Comparison of ENCODE assay signal across 11 cellular contexts in genomic region chr19:55008189-55008588, GRCh38. TPM values are rescaled to one million over a fixed set of nuclear protein-coding genes. Genes with fewer than 3 reads are reported as not detected.
DNase-seq lines count a peak whose midpoint lies in the region; ATAC-seq and TF ChIP-seq lines count a peak whose summit lies in the region.
"Not testable (repeated sequence)": the region's sequence is repeated elsewhere in the genome, so short reads cannot be mapped to it uniquely, and the experiment has no call there.
"Had no signal": no experiment of that assay in that cellular context is flagged by ENCODE, and none has a peak within 500 bp of the region (broad histone marks: within the 10 kb centered on the region; RNA-seq: fewer than 3 reads in every experiment).

No MANE protein-coding gene starts in this region.

- H4K20me1 ChIP-seq in BLaER1 treated with 17β-estradiol and CSF1 and Interleukin-3, amounts not matched to agents 10 nM and 100 nM, result peaks cover 0 to 13% (median 0%) of the 10 kb centered on the region in 11 experiments; a peak in 8 of 22 replicates
- H4K20me1 ChIP-seq in neural progenitor cell (ENCODE audit: low read depth), result not testable (repeated sequence)

- H3K4me1 Mint-ChIP-seq in WTC11 (peaks cover 86% of the 10 kb centered on the region), endodermal cell (peaks cover 54% of the 10 kb centered on the region), neural progenitor cell (peaks cover 16% of the 10 kb centered on the region)
- peaks cover 40% of the 10 kb centered on the region for H3K4me1 Mint-ChIP-seq in activated T-helper 17 cell treated with anti-CD3 and anti-CD28 coated beads, Interleukin-2, amount 50 U/mL, for 72 hours

- H3K36me3 Mint-ChIP-seq in WTC11, result peaks cover 70% of the 10 kb centered on the region
- peaks cover 20% of the 10 kb centered on the region for H3K36me3 Mint-ChIP-seq in activated T-helper 17 cell treated with anti-CD3 and anti-CD28 coated beads, Interleukin-2, amount 50 U/mL, for 72 hours (ENCODE audit: low read depth)
- peaks cover 63% of the 10 kb centered on the region for H3K36me3 Mint-ChIP-seq in endodermal cell (ENCODE audit: low read depth)
- H3K36me3 Mint-ChIP-seq in neural progenitor cell, result not testable (repeated sequence)

- not testable (repeated sequence) for TF ChIP-seq CTCF in WTC11 (IDR thresholded peaks at IDR 0.05); endodermal cell (conservative IDR thresholded peaks at IDR 0.05); neural progenitor cell (IDR thresholded peaks at IDR 0.05)

- H3K9ac ChIP-seq in BLaER1 treated with 17β-estradiol and CSF1 and Interleukin-3, amounts not matched to agents 10 nM and 100 nM; HUES48 (ENCODE audit: low read depth, low read length); iPS-20b (ENCODE audit: low read depth, low read length); neural progenitor cell: not testable (repeated sequence)
- H3K9ac ChIP-seq in endodermal cell (ENCODE audit: extremely low read depth, low read length, poor library complexity, severe bottlenecking), result peak overlapping the region; percentile 94

- peaks cover 10% of the 10 kb centered on the region for H3K79me2 ChIP-seq in neural progenitor cell (ENCODE audit: low read depth)

- peaks cover 13% of the 10 kb centered on the region for H3K9me3 Mint-ChIP-seq in WTC11
- peaks cover 34% of the 10 kb centered on the region for H3K9me3 Mint-ChIP-seq in activated T-helper 17 cell treated with anti-CD3 and anti-CD28 coated beads, Interleukin-2, amount 50 U/mL, for 72 hours
- H3K9me3 Mint-ChIP-seq in endodermal cell, result peaks cover 12% of the 10 kb centered on the region
- peaks cover 11% of the 10 kb centered on the region for H3K9me3 Mint-ChIP-seq in neural progenitor cell

- H3K4me3 Mint-ChIP-seq in WTC11, result peak overlapping the region; percentile 83
- H3K4me3 Mint-ChIP-seq in activated T-helper 17 cell treated with anti-CD3 and anti-CD28 coated beads, Interleukin-2, amount 50 U/mL, for 72 hours, result peak overlapping the region; percentile 71
- peak overlapping the region; percentile 80 for H3K4me3 Mint-ChIP-seq in endodermal cell
- peak overlapping the region; percentile 41 for H3K4me3 Mint-ChIP-seq in neural progenitor cell

- peak overlapping the region in 2 of 10 experiments; percentile 66 to 69; a peak in 2 of 20 replicates for H3K4me3 ChIP-seq in BLaER1 treated with 17β-estradiol and CSF1 and Interleukin-3, amounts not matched to agents 10 nM and 100 nM
- H3K4me3 ChIP-seq in HUES48 (ENCODE audit: low read depth, low read length), result peak overlapping the region; percentile 91
- H3K4me3 ChIP-seq in endodermal cell (ENCODE audit: low read length), result peak overlapping the region; percentile 96
- H3K4me3 ChIP-seq in iPS-20b (ENCODE audit: low read length), result peak overlapping the region; percentile 33; the same call in 1 of the 2 replicates
- peak overlapping the region; percentile 65 for H3K4me3 ChIP-seq in neural progenitor cell

- H3K27ac Mint-ChIP-seq in WTC11 (peak overlapping the region; percentile 91), endodermal cell (peak overlapping the region; percentile 96)
- not testable (repeated sequence) for H3K27ac Mint-ChIP-seq in activated T-helper 17 cell treated with anti-CD3 and anti-CD28 coated beads, Interleukin-2, amount 50 U/mL, for 72 hours; neural progenitor cell

- H3F3A ChIP-seq in neural progenitor cell (ENCODE audit: low read depth), result peaks cover 30% of the 10 kb centered on the region

- not testable (repeated sequence) for H2AFZ ChIP-seq in neural progenitor cell (replicated peaks)

- not testable (repeated sequence) for DNase-seq in WTC11 (ENCODE audit: low spot score); endodermal cell; neural progenitor cell (ENCODE audit: low spot score)

- 35% methylated on average over 2 of the region's 5 CpGs; no CpG with 5 or more reads in 1 of the 2 experiments for WGBS in endodermal cell (ENCODE audit: insufficient coverage in 1 of 2, insufficient read length in 1 of 2), 2 experiments

- H3K4me2 ChIP-seq in BLaER1 treated with 17β-estradiol and CSF1 and Interleukin-3, amounts not matched to agents 10 nM and 100 nM, result peak overlapping the region in 9 of 11 experiments; percentile 48 to 83 (median 78); a peak in 11 of 22 replicates
- H3K4me2 ChIP-seq in neural progenitor cell, result peak overlapping the region; percentile 81

- H3K27me3 ChIP-seq in BLaER1 treated with 17β-estradiol and CSF1 and Interleukin-3, amounts not matched to agents 10 nM and 100 nM; HUES48 (ENCODE audit: control insufficient read depth, insufficient read depth, low read length); endodermal cell (ENCODE audit: control insufficient read depth, insufficient read depth, low read length, poor library complexity, severe bottlenecking): not testable (repeated sequence)
- H3K27me3 ChIP-seq in iPS-20b (ENCODE audit: insufficient read depth, low read length) (peaks cover 12% of the 10 kb centered on the region), neural progenitor cell (peaks cover 43% of the 10 kb centered on the region)

- CTCF ChIA-PET in WTC11 (lab: Charles Lee), result not testable (repeated sequence)

- POLR2A ChIA-PET in WTC11 (lab: Charles Lee), result not testable (repeated sequence)

- H3K4me1 ChIP-seq in BLaER1 treated with 17β-estradiol and CSF1 and Interleukin-3, amounts not matched to agents 10 nM and 100 nM, result peaks cover 8 to 40% (median 25%) of the 10 kb centered on the region in 10 experiments
- H3K4me1 ChIP-seq in HUES48 (ENCODE audit: control insufficient read depth, insufficient read depth, low read length); endodermal cell (ENCODE audit: control insufficient read depth, insufficient read depth, low read length); iPS-20b (ENCODE audit: insufficient read depth, low read length): not testable (repeated sequence)
- H3K4me1 ChIP-seq in neural progenitor cell, result peaks cover 17% of the 10 kb centered on the region

- H3K27me3 Mint-ChIP-seq in WTC11 (ENCODE audit: low read depth), result peaks cover 13% of the 10 kb centered on the region
- H3K27me3 Mint-ChIP-seq in activated T-helper 17 cell treated with anti-CD3 and anti-CD28 coated beads, Interleukin-2, amount 50 U/mL, for 72 hours; endodermal cell (ENCODE audit: insufficient read depth): not testable (repeated sequence)
- H3K27me3 Mint-ChIP-seq in neural progenitor cell (ENCODE audit: insufficient read depth, low read depth), result peaks cover 11% of the 10 kb centered on the region

- not testable (repeated sequence) for ATAC-seq in WTC11; activated T-helper 17 cell treated with anti-CD3 and anti-CD28 coated beads, Interleukin-2, amount 50 U/mL, for 72 hours (replicated peaks)

- H3K36me3 ChIP-seq in BLaER1 treated with 17β-estradiol and CSF1 and Interleukin-3, amounts not matched to agents 10 nM and 100 nM; HUES48 (ENCODE audit: control insufficient read depth, insufficient read depth, low read length); iPS-20b (ENCODE audit: insufficient read depth, low read depth, low read length); neural progenitor cell: not testable (repeated sequence)
- H3K36me3 ChIP-seq in endodermal cell (ENCODE audit: control insufficient read depth, insufficient read depth, low read length), result peaks cover 26% of the 10 kb centered on the region

- H3K9me3 ChIP-seq in BLaER1 treated with 17β-estradiol and CSF1 and Interleukin-3, amounts not matched to agents 10 nM and 100 nM (replicated peaks in 1 of 11), result peaks cover 22 to 31% (median 26%) of the 10 kb centered on the region in 11 experiments
- not testable (repeated sequence) for H3K9me3 ChIP-seq in HUES48 (ENCODE audit: control insufficient read depth, insufficient read depth, low read length); endodermal cell (ENCODE audit: control insufficient read depth, low read length); neural progenitor cell (ENCODE audit: low read depth)
- peaks cover 11% of the 10 kb centered on the region for H3K9me3 ChIP-seq in iPS-20b (ENCODE audit: insufficient read depth, low read depth, low read length)

- H3K27ac ChIP-seq in BLaER1 treated with 17β-estradiol and CSF1 and Interleukin-3, amounts not matched to agents 10 nM and 100 nM; HUES48 (ENCODE audit: low read depth, low read length); endodermal cell (ENCODE audit: low read depth, low read length); iPS-20b (ENCODE audit: low read length); neural progenitor cell: not testable (repeated sequence)

RNA-seq across cellular contexts. Expression of gene GP6, which starts 29.9 kb away (rescaled TPM):
- total RNA-seq in WTC11 (2021), result 0.41 to 1.1 TPM (median 0.61 TPM) in 3 replicates
- total RNA-seq in activated T-helper 17 cell treated with anti-CD3 and anti-CD28 coated beads, Interleukin-2, amount 50 U/mL, for 72 hours, result under 1 TPM; 0.13 to 0.69 TPM
- total RNA-seq in endodermal cell, result under 1 TPM in 1 of 2 donors, not detected in 1; 0.22 TPM
- polyA plus RNA-seq in endodermal cell (2013, experiment 1 of 2), result not detected
- polyA plus RNA-seq in endodermal cell (2013, experiment 2 of 2), result 0.41 TPM
- not detected in 2 replicates for total RNA-seq in neural progenitor cell (ENCODE audit: low replicate concordance)
- total RNA-seq: H4, HepG2, M059J had no signal

RNA-seq across cellular contexts. Expression of gene NLRP2, which starts 42.0 kb away (rescaled TPM):
- total RNA-seq in WTC11 (2021), result 3.0 to 3.7 TPM (median 3.4 TPM) in 3 replicates
- total RNA-seq in activated T-helper 17 cell treated with anti-CD3 and anti-CD28 coated beads, Interleukin-2, amount 50 U/mL, for 72 hours, result 1 to 10 TPM; 2.9 to 6.1 TPM
- total RNA-seq in endodermal cell, result 100 to 1,000 TPM in 1 of 2 donors, 10 to 100 TPM in 1; 11.4 to 130 TPM
- 57.9 TPM for polyA plus RNA-seq in endodermal cell (2013, experiment 1 of 2)
- 58.3 TPM for polyA plus RNA-seq in endodermal cell (2013, experiment 2 of 2)
- 75.5 and 115 TPM in 2 replicates for total RNA-seq in neural progenitor cell (ENCODE audit: low replicate concordance)
- total RNA-seq: HepG2, M059J, OCI-LY7 had no signal
- polyA plus RNA-seq: HepG2 had no signal

RNA-seq across cellular contexts. Expression of gene RDH13, which starts 54.8 kb away (rescaled TPM):
- total RNA-seq in WTC11 (2021) (35.3 to 39.5 TPM (median 38.4 TPM) in 3 replicates), endodermal cell (10 to 100 TPM; 20.6 to 39.0 TPM), neural progenitor cell (ENCODE audit: low replicate concordance) (9.0 and 9.4 TPM in 2 replicates)
- total RNA-seq in activated T-helper 17 cell treated with anti-CD3 and anti-CD28 coated beads, Interleukin-2, amount 50 U/mL, for 72 hours, result 10 to 100 TPM; 20.4 to 25.0 TPM
- 9.6 TPM for polyA plus RNA-seq in endodermal cell (2013, experiment 1 of 2)
- 9.2 TPM for polyA plus RNA-seq in endodermal cell (2013, experiment 2 of 2)
